In genomic region chr2:122977580-122977979, GRCh38 we compare ENCODE assay signal across 11 cellular contexts.
"Had no signal": no experiment of that assay in that cellular context is flagged by ENCODE, and none has a peak within 500 bp of the region (broad histone marks: within the 10 kb centered on the region; RNA-seq: fewer than 3 reads in every experiment).

No MANE protein-coding gene starts in this region.

- H3K27ac ChIP-seq: GM23248 had no signal

- DNase-seq: GM23248, GOT3, H7, H9, HCEC 1CT, HFFc6 had no signal

- H3K4me1 ChIP-seq: HAP-1 had no signal

- H3K9ac ChIP-seq: GM23248 had no signal

- H3K4me1 Mint-ChIP-seq: GM23338, H9 had no signal

- H3K4me3 Mint-ChIP-seq: GM23338, H9, HFFc6 had no signal

- H3K9me3 ChIP-seq: HAP-1 had no signal

- H3K36me3 ChIP-seq: HAP-1 had no signal

- FAIRE-seq: H1, H54 had no signal

- H3K4me3 ChIP-seq: GM23248, GM23338, HAP-1 had no signal

- H3K4me2 ChIP-seq: GM23338 had no signal

- H2AFZ ChIP-seq: GM23248, GM23338 had no signal

- H3K27ac Mint-ChIP-seq: GM23338, H9, HFFc6 had no signal

- ATAC-seq: GM23338, HCT116 had no signal
